ENCODE assay signal across 17 cellular contexts in the genomic region with DNA sequence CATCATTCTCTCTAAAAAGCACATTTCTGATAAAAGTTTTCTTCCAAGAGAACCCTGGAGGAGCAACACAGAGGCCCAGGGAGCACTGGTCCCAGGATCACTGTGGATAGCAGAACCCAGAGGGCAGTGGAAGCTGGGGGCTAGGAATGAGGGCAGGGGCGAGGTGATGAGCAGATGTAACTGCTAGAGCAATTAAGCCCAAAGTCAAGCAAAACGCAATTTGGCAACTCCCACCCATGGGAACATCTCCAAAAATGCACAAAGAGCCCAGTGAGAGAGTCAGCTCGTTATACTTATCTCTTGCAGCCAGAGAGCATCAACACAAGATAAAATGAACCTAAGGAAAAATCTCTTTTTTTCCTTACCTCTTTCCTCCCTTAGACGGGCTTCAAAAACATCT.
"Had no signal": no experiment of that assay in that cellular context is flagged by ENCODE, and none has a peak within 500 bp of the region (broad histone marks: within the 10 kb centered on the region; RNA-seq: fewer than 3 reads in every experiment).

No MANE protein-coding gene starts in this region.

- H2AFZ ChIP-seq: parathyroid adenoma had no signal

- ATAC-seq: activated T-cell treated with anti-CD3 and anti-CD28 coated beads, Interleukin-2, amount 50 U/mL, for 4 hours; body of pancreas; lower lobe of right lung; stimulated activated naive B cell treated with anti-CD40 and anti-IgM and Interleukin-4, amounts not matched to agents 10 μg/mL and 1 μg/mL and 100 μg/mL, for 72 hours had no signal

- H3K27me3 ChIP-seq: body of pancreas, sigmoid colon, spleen had no signal

- H3K9ac ChIP-seq: parathyroid adenoma had no signal

- H3K27ac Mint-ChIP-seq: activated CD4-positive, alpha-beta memory T cell treated with anti-CD3 and anti-CD28 coated beads, Interleukin-2, amount 10 ng/mL, durations not matched to agents 7 days and 5 days; activated naive CD4-positive, alpha-beta T cell treated with anti-CD3 and anti-CD28 coated beads for 36 hours; mesothelial cell of epicardium; stimulated activated naive B cell treated with anti-CD40 and anti-IgM and Interleukin-4, amounts not matched to agents 10 μg/mL and 1 μg/mL and 100 μg/mL, for 72 hours had no signal

- H3K9me3 Mint-ChIP-seq: activated CD4-positive, alpha-beta memory T cell treated with anti-CD3 and anti-CD28 coated beads, Interleukin-2, amount 10 ng/mL, durations not matched to agents 7 days and 5 days; activated naive CD4-positive, alpha-beta T cell treated with anti-CD3 and anti-CD28 coated beads for 36 hours; activated T-cell treated with anti-CD3 and anti-CD28 coated beads, Interleukin-2, amount 50 U/mL, for 4 hours; mesothelial cell of epicardium; stimulated activated naive B cell treated with anti-CD40 and anti-IgM and Interleukin-4, amounts not matched to agents 10 μg/mL and 1 μg/mL and 100 μg/mL, for 72 hours had no signal

- H3K36me3 ChIP-seq: lower lobe of right lung, sigmoid colon, spleen had no signal

- H3K36me3 Mint-ChIP-seq: mesothelial cell of epicardium; stimulated activated naive B cell treated with anti-CD40 and anti-IgM and Interleukin-4, amounts not matched to agents 10 μg/mL and 1 μg/mL and 100 μg/mL, for 72 hours had no signal

- H3K79me2 ChIP-seq: parathyroid adenoma had no signal

- H3K4me3 ChIP-seq: body of pancreas, dorsolateral prefrontal cortex, lower lobe of right lung, sigmoid colon, spleen had no signal

- DNase-seq: activated CD4-positive, alpha-beta memory T cell treated with anti-CD3 and anti-CD28 coated beads, Interleukin-2, amount 10 ng/mL, durations not matched to agents 7 days and 5 days; activated CD4-positive, alpha-beta T cell treated with anti-CD3 and anti-CD28 coated beads for 48 hours; activated CD4-positive, CD25-positive, alpha-beta regulatory T cell; activated naive CD4-positive, alpha-beta T cell treated with anti-CD3 and anti-CD28 coated beads for 36 hours; activated T-cell treated with anti-CD3 and anti-CD28 coated beads, Interleukin-2, amount 50 U/mL, for 4 hours; body of pancreas; central memory CD4-positive, alpha-beta T cell; dorsolateral prefrontal cortex; lower lobe of right lung; sigmoid colon; spleen; stimulated activated naive B cell treated with anti-CD40 and anti-IgM and Interleukin-4, amounts not matched to agents 10 μg/mL and 1 μg/mL and 100 μg/mL, for 72 hours; SW 1271 had no signal

- H3K4me1 ChIP-seq: body of pancreas, lower lobe of right lung, parathyroid adenoma had no signal

- FAIRE-seq: colon, TTC549 had no signal

- H3K27ac ChIP-seq: body of pancreas, dorsolateral prefrontal cortex, lower lobe of right lung, parathyroid adenoma, sigmoid colon, spleen had no signal

- H3K4me1 Mint-ChIP-seq: activated CD4-positive, alpha-beta memory T cell treated with anti-CD3 and anti-CD28 coated beads, Interleukin-2, amount 10 ng/mL, durations not matched to agents 7 days and 5 days; stimulated activated naive B cell treated with anti-CD40 and anti-IgM and Interleukin-4, amounts not matched to agents 10 μg/mL and 1 μg/mL and 100 μg/mL, for 72 hours had no signal

- H3K9me3 ChIP-seq: body of pancreas, lower lobe of right lung, sigmoid colon, spleen had no signal

- H3K4me3 Mint-ChIP-seq: activated CD4-positive, alpha-beta memory T cell treated with anti-CD3 and anti-CD28 coated beads, Interleukin-2, amount 10 ng/mL, durations not matched to agents 7 days and 5 days; activated naive CD4-positive, alpha-beta T cell treated with anti-CD3 and anti-CD28 coated beads for 36 hours; activated T-cell treated with anti-CD3 and anti-CD28 coated beads, Interleukin-2, amount 50 U/mL, for 4 hours; mesothelial cell of epicardium; stimulated activated naive B cell treated with anti-CD40 and anti-IgM and Interleukin-4, amounts not matched to agents 10 μg/mL and 1 μg/mL and 100 μg/mL, for 72 hours had no signal
